Comparison of ENCODE assay signal across 17 cellular contexts in the genomic region with DNA sequence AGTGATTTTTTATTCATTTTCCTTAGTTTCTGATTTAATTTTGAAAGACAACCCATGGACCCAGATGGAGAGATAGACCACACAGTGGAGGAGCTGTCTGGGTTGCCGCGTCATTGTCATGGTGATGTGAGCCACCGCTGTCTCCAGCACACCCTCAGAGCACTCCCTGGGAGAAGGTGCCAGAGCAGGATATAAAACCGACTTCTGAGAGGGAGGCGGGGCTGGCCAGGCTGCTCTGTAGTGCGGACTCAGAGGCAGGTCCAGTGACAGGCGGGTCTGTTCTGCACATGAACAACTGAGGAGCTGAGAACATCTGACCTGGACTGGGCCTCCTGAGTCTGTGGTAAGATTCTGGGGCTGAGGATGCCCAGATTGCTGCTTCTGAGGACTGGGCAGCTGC.
"Had no signal": no experiment of that assay in that cellular context is flagged by ENCODE, and none has a peak within 500 bp of the region (broad histone marks: within the 10 kb centered on the region; RNA-seq: fewer than 3 reads in every experiment).

No MANE protein-coding gene starts in this region.

- H3K4me3 ChIP-seq: neural progenitor cell, psoas muscle, skin epidermis, stomach, vagina had no signal

- H3K36me3 Mint-ChIP-seq: activated CD8-positive, alpha-beta memory T cell treated with anti-CD3 and anti-CD28 coated beads, Interleukin-2, amount 10 ng/mL, durations not matched to agents 7 days and 5 days; activated naive CD8-positive, alpha-beta T cell; neural progenitor cell had no signal

- ATAC-seq: activated CD8-positive, alpha-beta memory T cell treated with anti-CD3 and anti-CD28 coated beads, Interleukin-2, amount 10 ng/mL, durations not matched to agents 7 days and 5 days; naive thymus-derived CD4-positive, alpha-beta T cell; psoas muscle; right cardiac atrium had no signal

- H3K4me3 Mint-ChIP-seq: activated CD4-positive, alpha-beta memory T cell treated with anti-CD3 and anti-CD28 coated beads, Interleukin-2, amount 10 ng/mL, durations not matched to agents 7 days and 5 days; activated CD8-positive, alpha-beta memory T cell treated with anti-CD3 and anti-CD28 coated beads, Interleukin-2, amount 10 ng/mL, durations not matched to agents 7 days and 5 days; activated naive CD8-positive, alpha-beta T cell; memory B cell; naive thymus-derived CD4-positive, alpha-beta T cell; neural progenitor cell had no signal

- H3K4me1 Mint-ChIP-seq: activated CD4-positive, alpha-beta memory T cell treated with anti-CD3 and anti-CD28 coated beads, Interleukin-2, amount 10 ng/mL, durations not matched to agents 7 days and 5 days; activated CD8-positive, alpha-beta memory T cell treated with anti-CD3 and anti-CD28 coated beads, Interleukin-2, amount 10 ng/mL, durations not matched to agents 7 days and 5 days; memory B cell had no signal

- H3K36me3 ChIP-seq: neural progenitor cell, stomach, vagina had no signal

- H3K4me1 ChIP-seq: psoas muscle, stomach, vagina had no signal

- H3K9me3 ChIP-seq: psoas muscle, vagina had no signal

- H3K9me3 Mint-ChIP-seq: activated CD4-positive, alpha-beta memory T cell treated with anti-CD3 and anti-CD28 coated beads, Interleukin-2, amount 10 ng/mL, durations not matched to agents 7 days and 5 days had no signal

- H3K27ac ChIP-seq: neural progenitor cell, psoas muscle, skin epidermis, stomach, vagina had no signal

- H3K9ac ChIP-seq: neural progenitor cell had no signal

- H3K27me3 ChIP-seq: vagina had no signal

- H3K4me2 ChIP-seq: neural progenitor cell had no signal

- DNase-seq: activated CD4-positive, alpha-beta memory T cell treated with anti-CD3 and anti-CD28 coated beads, Interleukin-2, amount 10 ng/mL, durations not matched to agents 7 days and 5 days; activated CD4-positive, alpha-beta T cell treated with anti-CD3 and anti-CD28 coated beads for 4 hours; activated CD8-positive, alpha-beta memory T cell treated with anti-CD3 and anti-CD28 coated beads, Interleukin-2, amount 10 ng/mL, durations not matched to agents 7 days and 5 days; dermis blood vessel endothelial cell; effector memory CD4-positive, alpha-beta T cell; naive thymus-derived CD4-positive, alpha-beta T cell; psoas muscle; right cardiac atrium; stimulated activated CD4-positive, alpha-beta T cell treated with anti-CD3 and anti-CD28 coated beads, Interleukin-15, amount 100 ng/mL, for 24 hours; stimulated activated CD4-positive, alpha-beta T cell treated with anti-CD3 and anti-CD28 coated beads, Interleukin-2, amount 100 ng/mL, for 48 hours; stomach; trophoblast cell had no signal

- H3K27ac Mint-ChIP-seq: activated CD4-positive, alpha-beta memory T cell treated with anti-CD3 and anti-CD28 coated beads, Interleukin-2, amount 10 ng/mL, durations not matched to agents 7 days and 5 days; activated CD8-positive, alpha-beta memory T cell treated with anti-CD3 and anti-CD28 coated beads, Interleukin-2, amount 10 ng/mL, durations not matched to agents 7 days and 5 days; activated naive CD8-positive, alpha-beta T cell; memory B cell; naive thymus-derived CD4-positive, alpha-beta T cell; neural progenitor cell had no signal
